ENCODE assay signal across 21 cellular contexts in genomic region chr11:68923614-68924013, GRCh38. TPM values are rescaled to one million over a fixed set of nuclear protein-coding genes. Genes with fewer than 3 reads are reported as not detected.
DNase-seq lines count a peak whose midpoint lies in the region; ATAC-seq and TF ChIP-seq lines count a peak whose summit lies in the region.
"Had no signal": no experiment of that assay in that cellular context is flagged by ENCODE, and none has a peak within 500 bp of the region (broad histone marks: within the 10 kb centered on the region; RNA-seq: fewer than 3 reads in every experiment).

No MANE protein-coding gene starts in this region.

- no peak for TF ChIP-seq EP300 in sigmoid colon (IDR thresholded peaks at IDR 0.05)

- H3K27ac ChIP-seq in left ventricle myocardium inferior (replicated peaks) (peak overlapping the region; percentile 53), heart right ventricle (peak overlapping the region in 2 of 10 donors; percentile 3 to 66), sigmoid colon (peak overlapping the region; percentile 80 to 94 (median 85))
- H3K27ac ChIP-seq: C4-2B, HL-60 had no signal

- ATAC-seq in heart right ventricle (no peak), GM21576 (IDR thresholded peaks at IDR 0.05; ENCODE audit: unreplicated experiment) (no peak)

- peaks cover 26% of the 10 kb centered on the region for H3K9me3 ChIP-seq in left ventricle myocardium inferior (replicated peaks)
- peaks cover 0 to 29% (median 13%) of the 10 kb centered on the region in 11 donors for H3K9me3 ChIP-seq in heart right ventricle
- peaks cover 7 to 15% (median 9%) of the 10 kb centered on the region in 4 donors for H3K9me3 ChIP-seq in sigmoid colon

- TF ChIP-seq CTCF in left ventricle myocardium inferior (IDR thresholded peaks at IDR 0.05; ENCODE audit: borderline replicate concordance) (no peak), heart right ventricle (IDR thresholded peaks at IDR 0.05) (no peak), sigmoid colon (IDR thresholded peaks at IDR 0.05) (no peak)

- H3K4me3 ChIP-seq in left ventricle myocardium inferior, result no peak overlapping the region
- no peak overlapping the region for H3K4me3 ChIP-seq in heart right ventricle
- H3K4me3 ChIP-seq in sigmoid colon, result no peak overlapping the region

- WGBS in heart right ventricle, 2 donors, result 76 to 82% methylated on average over 3 of the region's 3 CpGs
- 93 to 95% methylated on average over 3 of the region's 3 CpGs for WGBS in sigmoid colon, 2 donors

- TF ChIP-seq POLR2A in sigmoid colon (IDR thresholded peaks at IDR 0.05), result no peak

- H3K36me3 ChIP-seq in left ventricle myocardium inferior (peaks cover 82% of the 10 kb centered on the region), heart right ventricle (peaks cover 0 to 93% (median 41%) of the 10 kb centered on the region in 9 donors), sigmoid colon (peaks cover 14 to 74% (median 28%) of the 10 kb centered on the region in 4 donors)

- H3K27me3 ChIP-seq in left ventricle myocardium inferior (ENCODE audit: low read depth), result no peaks in the 10 kb centered on the region
- H3K27me3 ChIP-seq in heart right ventricle, result no peaks in the 10 kb centered on the region
- H3K27me3 ChIP-seq in sigmoid colon, result no peaks in the 10 kb centered on the region

- intact Hi-C loops in left ventricle myocardium inferior (cut with micrococcal nuclease), result no loop called here
- intact Hi-C loops in heart right ventricle (cut with DNase I), result loop anchor here in 6 of 10 donors (10.0 kb wide), 2 partner anchors 121 to 161 kb away; partner anchors contain the start of gene TPCN2 (in 6 of the 6)
- intact Hi-C loops in sigmoid colon (cut with DNase I), result loop anchor here (5.0 kb wide), 1 partner anchor 164 kb away; no protein-coding TSS in a partner anchor

- DNase-seq in left ventricle myocardium inferior (no peak), heart right ventricle (no peak), fibroblast of gingiva (ENCODE audit: low read depth) (peak; percentile 24), sigmoid colon (peak; percentile 29), T1000 (lab: John Stamatoyannopoulos, UW) (no peak), hypothalamus (lab: John Stamatoyannopoulos, UW) (no peak), cerebellar nuclear complex (lab: John Stamatoyannopoulos, UW) (no peak)
- DNase-seq: EL; HCEC 1CT; Kasumi-1; NCI-H1105 treated with DMSO at 0.1 percent for 48 hours; NCI-H187; NCI-H69; NK-92 treated with Interleukin-12 subunit alpha and Interleukin-12 subunit beta, amount 100 ng/mL, for 24 hours; SHP77 treated with DMSO at 0.1 percent for 48 hours had no signal

- H3K4me1 ChIP-seq in left ventricle myocardium inferior (peaks cover 31% of the 10 kb centered on the region), heart right ventricle (peaks cover 9 to 28% (median 18%) of the 10 kb centered on the region in 9 donors), sigmoid colon (peaks cover 0 to 57% (median 39%) of the 10 kb centered on the region in 4 donors)

RNA-seq across cellular contexts. Expression of gene IGHMBP2, which starts 19.9 kb away (rescaled TPM):
- total RNA-seq in left ventricle myocardium inferior (13.2 TPM), heart right ventricle (10 to 100 TPM in 8 of 10 donors, 1 to 10 TPM in 2; 9.0 to 17.7 (median 12.1) TPM), sigmoid colon (10 to 100 TPM; 12.2 to 41.3 (median 30.4) TPM)
- polyA plus RNA-seq in heart right ventricle (10 to 100 TPM in 1 of 2 donors, 1 to 10 TPM in 1; 9.1 to 24.3 TPM), sigmoid colon (10 to 100 TPM in 1 of 3 donors, 1 to 10 TPM in 2; 5.4 to 15.7 (median 8.1) TPM)

RNA-seq across cellular contexts. Expression of gene MRPL21, which starts 20.0 kb away (rescaled TPM):
- total RNA-seq in left ventricle myocardium inferior (121 TPM), heart right ventricle (100 to 1,000 TPM in 4 of 10 donors, 10 to 100 TPM in 6; 63.2 to 138 (median 96.7) TPM), sigmoid colon (10 to 100 TPM; 53.7 to 99.1 (median 67.5) TPM)
- polyA plus RNA-seq in heart right ventricle (100 to 1,000 TPM; 139 to 186 TPM), sigmoid colon (100 to 1,000 TPM; 107 to 134 (median 124) TPM)

RNA-seq across cellular contexts. Expression of gene MRGPRD, which starts 57.2 kb away (rescaled TPM):
- not detected for total RNA-seq in left ventricle myocardium inferior
- total RNA-seq in heart right ventricle, result not detected
- not detected for polyA plus RNA-seq in heart right ventricle
- 1 to 10 TPM in 3 of 4 donors, not detected in 1; 1.9 to 2.2 (median 2.1) TPM for total RNA-seq in sigmoid colon
- polyA plus RNA-seq in sigmoid colon, result not detected
- total RNA-seq: A172, OCI-LY7 had no signal
- polyA plus RNA-seq: IgD-negative memory B cell had no signal

Comparison
In these comparisons a context has a peak if more than half of its experiments do, and no peak if none do; other contexts are left out.
1. DNase-seq: peak in fibroblast of gingiva (single experiment) and sigmoid colon (single experiment); none in left ventricle myocardium inferior (single experiment), heart right ventricle (0 of 2), T1000 (single experiment), hypothalamus (0 of 51) and cerebellar nuclear complex (0 of 2).